1 cellular context compared by ENCODE assay signal in genomic region chr13:110323172-110323851, GRCh38.
TF ChIP-seq lines count a peak whose summit lies in the region.

No MANE protein-coding gene starts in this region.

TF ChIP-seq in IMR-90, 13 proteins besides CTCF, POLR2A, EP300 and RAD21 (continued from another document):
- TF ChIP-seq MAZ (IDR thresholded peaks at IDR 0.05; ENCODE audit: borderline replicate concordance, low read depth, low read length) (peak; percentile 82), USF2 (IDR thresholded peaks at IDR 0.05; ENCODE audit: low read depth, low read length) (no peak), RFX5 (IDR thresholded peaks at IDR 0.05; ENCODE audit: low read depth, low read length) (no peak), RCOR1 (IDR thresholded peaks at IDR 0.05; ENCODE audit: insufficient replicate concordance, low read length) (peak; percentile 77), BHLHE40 (IDR thresholded peaks at IDR 0.05; ENCODE audit: low read depth, low read length) (no peak)
